34 cellular contexts compared by ENCODE assay signal in genomic region chr7:11667071-11667809, GRCh38.
"Had no signal": no experiment of that assay in that cellular context is flagged by ENCODE, and none has a peak within 500 bp of the region (broad histone marks: within the 10 kb centered on the region; RNA-seq: fewer than 3 reads in every experiment).

No MANE protein-coding gene starts in this region.

- H3K36me3 Mint-ChIP-seq: activated CD8-positive, alpha-beta memory T cell treated with anti-CD3 and anti-CD28 coated beads, Interleukin-2, amount 10 ng/mL, durations not matched to agents 7 days and 5 days; activated naive CD4-positive, alpha-beta T cell treated with anti-CD3 and anti-CD28 coated beads, Interleukin-2, amount 10 ng/mL, durations not matched to agents 7 days and 5 days; activated naive CD4-positive, alpha-beta T cell treated with anti-CD3 and anti-CD28 coated beads, Interleukin-2, amount 50 U/mL, for 24 hours; activated naive CD8-positive, alpha-beta T cell; activated naive CD8-positive, alpha-beta T cell treated with anti-CD3 and anti-CD28 coated beads, Interleukin-2, amount 10 ng/mL, durations not matched to agents 7 days and 5 days; brain had no signal

- H3K4me3 ChIP-seq: ascending aorta had no signal

- H3K36me3 ChIP-seq: ascending aorta had no signal

- H3K9me3 ChIP-seq: ascending aorta had no signal

- H3K27ac Mint-ChIP-seq: activated B cell treated with CpG ODN at 0.5 μM for 24 hours; activated CD4-positive, alpha-beta memory T cell treated with anti-CD3 and anti-CD28 coated beads, Interleukin-2, amount 10 ng/mL, durations not matched to agents 7 days and 5 days; activated CD4-positive, alpha-beta T cell treated with anti-CD3 and anti-CD28 coated beads, Interleukin-2, amount 10 ng/mL, durations not matched to agents 7 days and 5 days; activated CD8-positive, alpha-beta memory T cell treated with anti-CD3 and anti-CD28 coated beads, Interleukin-2, amount 10 ng/mL, durations not matched to agents 7 days and 5 days; activated CD8-positive, alpha-beta T cell treated with anti-CD3 and anti-CD28 coated beads, Interleukin-2, amount 10 ng/mL, durations not matched to agents 7 days and 5 days; activated naive CD4-positive, alpha-beta T cell treated with anti-CD3 and anti-CD28 coated beads, Interleukin-2, amount 10 ng/mL, durations not matched to agents 7 days and 5 days; activated naive CD4-positive, alpha-beta T cell treated with anti-CD3 and anti-CD28 coated beads, Interleukin-2, amount 50 U/mL, for 24 hours; activated naive CD8-positive, alpha-beta T cell; activated naive CD8-positive, alpha-beta T cell treated with anti-CD3 and anti-CD28 coated beads, Interleukin-2, amount 10 ng/mL, durations not matched to agents 7 days and 5 days; activated naive CD8-positive, alpha-beta T cell treated with anti-CD3 and anti-CD28 coated beads, Interleukin-2, amount 50 U/mL, for 24 hours; activated T-cell treated with anti-CD3 and anti-CD28 coated beads, Interleukin-2, amount 50 U/mL, for 24 hours; activated T-helper 2 cell treated with anti-CD3 and anti-CD28 coated beads, Interferon-gamma antibody, Interleukin-2, Interleukin-4, amounts not matched to agents 10 μg/mL and 5 μg/mL and 100 μg/mL, durations not matched to agents 14 hours and 24 hours and 36 hours; T-helper 1 cell treated with Interleukin-12 subunit alpha and Interleukin-12 subunit beta and Interleukin-4 antibody, amounts not matched to agents 30 μg/mL and 1 μg/mL, for 36 hours; T-helper 2 cell treated with Interferon-gamma antibody and Interleukin-4, amounts not matched to agents 5 μg/mL and 100 μg/mL, for 36 hours had no signal

- ATAC-seq: activated CD8-positive, alpha-beta memory T cell treated with anti-CD3 and anti-CD28 coated beads, Interleukin-2, amount 10 ng/mL, durations not matched to agents 7 days and 5 days; activated CD8-positive, alpha-beta T cell treated with anti-CD3 and anti-CD28 coated beads, Interleukin-2, amount 10 ng/mL, durations not matched to agents 7 days and 5 days; activated naive CD8-positive, alpha-beta T cell treated with anti-CD3 and anti-CD28 coated beads, Interleukin-2, amount 50 U/mL, for 24 hours had no signal

- H3K4me1 Mint-ChIP-seq: activated B cell treated with CpG ODN at 0.5 μM for 24 hours; activated CD4-positive, alpha-beta memory T cell treated with anti-CD3 and anti-CD28 coated beads, Interleukin-2, amount 10 ng/mL, durations not matched to agents 7 days and 5 days; activated CD4-positive, alpha-beta T cell treated with anti-CD3 and anti-CD28 coated beads, Interleukin-2, amount 10 ng/mL, durations not matched to agents 7 days and 5 days; activated CD8-positive, alpha-beta memory T cell treated with anti-CD3 and anti-CD28 coated beads, Interleukin-2, amount 10 ng/mL, durations not matched to agents 7 days and 5 days; activated naive CD4-positive, alpha-beta T cell treated with anti-CD3 and anti-CD28 coated beads, Interleukin-2, amount 10 ng/mL, durations not matched to agents 7 days and 5 days; activated naive CD4-positive, alpha-beta T cell treated with anti-CD3 and anti-CD28 coated beads, Interleukin-2, amount 50 U/mL, for 24 hours; activated naive CD8-positive, alpha-beta T cell treated with anti-CD3 and anti-CD28 coated beads, Interleukin-2, amount 10 ng/mL, durations not matched to agents 7 days and 5 days; activated naive CD8-positive, alpha-beta T cell treated with anti-CD3 and anti-CD28 coated beads, Interleukin-2, amount 50 U/mL, for 24 hours had no signal

- H3K9me3 Mint-ChIP-seq: activated B cell treated with CpG ODN at 0.5 μM for 24 hours; activated CD4-positive, alpha-beta memory T cell treated with anti-CD3 and anti-CD28 coated beads, Interleukin-2, amount 10 ng/mL, durations not matched to agents 7 days and 5 days; activated CD4-positive, alpha-beta T cell treated with anti-CD3 and anti-CD28 coated beads, Interleukin-2, amount 10 ng/mL, durations not matched to agents 7 days and 5 days; activated naive CD4-positive, alpha-beta T cell treated with anti-CD3 and anti-CD28 coated beads, Interleukin-2, amount 10 ng/mL, durations not matched to agents 7 days and 5 days; activated naive CD8-positive, alpha-beta T cell treated with anti-CD3 and anti-CD28 coated beads, Interleukin-2, amount 10 ng/mL, durations not matched to agents 7 days and 5 days; activated naive CD8-positive, alpha-beta T cell treated with anti-CD3 and anti-CD28 coated beads, Interleukin-2, amount 50 U/mL, for 24 hours; activated T-cell treated with anti-CD3 and anti-CD28 coated beads, Interleukin-2, amount 50 U/mL, for 24 hours; activated T-helper 2 cell treated with anti-CD3 and anti-CD28 coated beads, Interferon-gamma antibody, Interleukin-2, Interleukin-4, amounts not matched to agents 10 μg/mL and 5 μg/mL and 100 μg/mL, durations not matched to agents 14 hours and 24 hours and 36 hours; T-helper 1 cell treated with Interleukin-12 subunit alpha and Interleukin-12 subunit beta and Interleukin-4 antibody, amounts not matched to agents 30 μg/mL and 1 μg/mL, for 36 hours; T-helper 2 cell treated with Interferon-gamma antibody and Interleukin-4, amounts not matched to agents 5 μg/mL and 100 μg/mL, for 36 hours had no signal

- H3K4me3 Mint-ChIP-seq: activated B cell treated with CpG ODN at 0.5 μM for 24 hours; activated CD4-positive, alpha-beta memory T cell treated with anti-CD3 and anti-CD28 coated beads, Interleukin-2, amount 10 ng/mL, durations not matched to agents 7 days and 5 days; activated CD4-positive, alpha-beta T cell treated with anti-CD3 and anti-CD28 coated beads, Interleukin-2, amount 10 ng/mL, durations not matched to agents 7 days and 5 days; activated CD8-positive, alpha-beta memory T cell treated with anti-CD3 and anti-CD28 coated beads, Interleukin-2, amount 10 ng/mL, durations not matched to agents 7 days and 5 days; activated CD8-positive, alpha-beta T cell treated with anti-CD3 and anti-CD28 coated beads, Interleukin-2, amount 10 ng/mL, durations not matched to agents 7 days and 5 days; activated naive CD4-positive, alpha-beta T cell treated with anti-CD3 and anti-CD28 coated beads, Interleukin-2, amount 10 ng/mL, durations not matched to agents 7 days and 5 days; activated naive CD4-positive, alpha-beta T cell treated with anti-CD3 and anti-CD28 coated beads, Interleukin-2, amount 50 U/mL, for 24 hours; activated naive CD8-positive, alpha-beta T cell; activated naive CD8-positive, alpha-beta T cell treated with anti-CD3 and anti-CD28 coated beads, Interleukin-2, amount 10 ng/mL, durations not matched to agents 7 days and 5 days; activated naive CD8-positive, alpha-beta T cell treated with anti-CD3 and anti-CD28 coated beads, Interleukin-2, amount 50 U/mL, for 24 hours; activated T-cell treated with anti-CD3 and anti-CD28 coated beads, Interleukin-2, amount 50 U/mL, for 24 hours; brain; T-helper 1 cell treated with Interleukin-12 subunit alpha and Interleukin-12 subunit beta and Interleukin-4 antibody, amounts not matched to agents 30 μg/mL and 1 μg/mL, for 36 hours; T-helper 2 cell treated with Interferon-gamma antibody and Interleukin-4, amounts not matched to agents 5 μg/mL and 100 μg/mL, for 36 hours had no signal

- H3K27me3 Mint-ChIP-seq: activated B cell treated with CpG ODN at 0.5 μM for 24 hours; activated CD4-positive, alpha-beta memory T cell treated with anti-CD3 and anti-CD28 coated beads, Interleukin-2, amount 10 ng/mL, durations not matched to agents 7 days and 5 days; activated CD4-positive, alpha-beta T cell treated with anti-CD3 and anti-CD28 coated beads, Interleukin-2, amount 10 ng/mL, durations not matched to agents 7 days and 5 days; activated CD8-positive, alpha-beta memory T cell treated with anti-CD3 and anti-CD28 coated beads, Interleukin-2, amount 10 ng/mL, durations not matched to agents 7 days and 5 days; activated naive CD4-positive, alpha-beta T cell treated with anti-CD3 and anti-CD28 coated beads, Interleukin-2, amount 10 ng/mL, durations not matched to agents 7 days and 5 days; activated naive CD4-positive, alpha-beta T cell treated with anti-CD3 and anti-CD28 coated beads, Interleukin-2, amount 50 U/mL, for 24 hours; activated naive CD8-positive, alpha-beta T cell; activated naive CD8-positive, alpha-beta T cell treated with anti-CD3 and anti-CD28 coated beads, Interleukin-2, amount 10 ng/mL, durations not matched to agents 7 days and 5 days; activated naive CD8-positive, alpha-beta T cell treated with anti-CD3 and anti-CD28 coated beads, Interleukin-2, amount 50 U/mL, for 24 hours; activated T-cell treated with anti-CD3 and anti-CD28 coated beads, Interleukin-2, amount 50 U/mL, for 24 hours had no signal

- DNase-seq: activated B cell treated with CpG ODN at 0.5 μM for 24 hours; activated CD4-positive, alpha-beta memory T cell treated with anti-CD3 and anti-CD28 coated beads, Interleukin-2, amount 10 ng/mL, durations not matched to agents 7 days and 5 days; activated CD4-positive, alpha-beta T cell treated with anti-CD3 and anti-CD28 coated beads for 48 hours; activated CD4-positive, alpha-beta T cell treated with anti-CD3 and anti-CD28 coated beads, Interleukin-2, amount 10 ng/mL, durations not matched to agents 7 days and 5 days; activated CD4-positive, alpha-beta T cell treated with anti-CD3 and anti-CD28 coated beads, Interleukin-2, amount 50 U/mL, for 48 hours; activated CD4-positive, CD25-positive, alpha-beta regulatory T cell treated with anti-CD3 and anti-CD28 coated beads, Interleukin-2, amount 50 U/mL, for 72 hours; activated CD8-positive, alpha-beta memory T cell treated with anti-CD3 and anti-CD28 coated beads for 24 hours; activated CD8-positive, alpha-beta memory T cell treated with anti-CD3 and anti-CD28 coated beads, Interleukin-2, amount 10 ng/mL, durations not matched to agents 7 days and 5 days; activated CD8-positive, alpha-beta memory T cell treated with anti-CD3 and anti-CD28 coated beads, Interleukin-2, amount 50 U/mL, for 48 hours; activated CD8-positive, alpha-beta T cell treated with anti-CD3 and anti-CD28 coated beads, Interleukin-2, amount 10 ng/mL, durations not matched to agents 7 days and 5 days; activated effector memory CD4-positive, alpha-beta T cell treated with Interleukin-2 at 50 U/mL for 16 hours; activated gamma-delta T cell; activated naive CD4-positive, alpha-beta T cell treated with anti-CD3 and anti-CD28 coated beads, Interleukin-2, amount 10 ng/mL, durations not matched to agents 7 days and 5 days; activated naive CD4-positive, alpha-beta T cell treated with Interleukin-2 at 50 U/mL for 16 hours; activated naive CD8-positive, alpha-beta T cell treated with anti-CD3 and anti-CD28 coated beads, Interleukin-2, amount 10 ng/mL, durations not matched to agents 7 days and 5 days; activated naive CD8-positive, alpha-beta T cell treated with anti-CD3 and anti-CD28 coated beads, Interleukin-2, amount 50 U/mL, for 24 hours; activated T-cell treated with anti-CD3 and anti-CD28 coated beads, Interleukin-2, amount 50 U/mL, for 24 hours; activated T-cell treated with anti-CD3 and anti-CD28 coated beads, Interleukin-2, amount 50 U/mL, for 48 hours; amygdala; anterior cingulate cortex; central memory CD4-positive, alpha-beta T cell; T-helper 1 cell; T-helper 2 cell; T-helper 9 cell had no signal

- FAIRE-seq: bronchial epithelial cell, TTC549 had no signal

- H3K27ac ChIP-seq: ascending aorta, VCaP had no signal

- H3K4me1 ChIP-seq: ascending aorta had no signal
